In genomic region chr2:199590323-199590915, GRCh38 we compare ENCODE assay signal across 19 cellular contexts.
DNase-seq lines count a peak whose midpoint lies in the region; ATAC-seq and TF ChIP-seq lines count a peak whose summit lies in the region.
"Had no signal": no experiment of that assay in that cellular context is flagged by ENCODE, and none has a peak within 500 bp of the region (broad histone marks: within the 10 kb centered on the region; RNA-seq: fewer than 3 reads in every experiment).

No MANE protein-coding gene starts in this region.

- H3K4me3 Mint-ChIP-seq in brain = peak overlapping the region in 4 of 5 experiments; percentile 1 to 56 (median 28)
- H3K4me3 Mint-ChIP-seq in neural progenitor cell = no peak overlapping the region
- H3K4me3 Mint-ChIP-seq: CD8-positive, alpha-beta T cell had no signal

- no peaks in the 10 kb centered on the region for H4K20me1 ChIP-seq in neural progenitor cell (ENCODE audit: low read depth)
- H4K20me1 ChIP-seq: BLaER1 had no signal

- no peak overlapping the region for H3K9ac ChIP-seq in neural progenitor cell
- H3K9ac ChIP-seq: BLaER1 had no signal

- no peak overlapping the region for H3K4me2 ChIP-seq in neural progenitor cell
- H3K4me2 ChIP-seq: BLaER1, PC-9 had no signal

- H3K36me3 ChIP-seq in neural progenitor cell = no peaks in the 10 kb centered on the region
- H3K36me3 ChIP-seq: BLaER1 had no signal

- H3K4me1 ChIP-seq in neural progenitor cell = peaks cover 19% of the 10 kb centered on the region
- H3K4me1 ChIP-seq: BLaER1 had no signal

- no peaks in the 10 kb centered on the region for H3F3A ChIP-seq in neural progenitor cell (ENCODE audit: low read depth)

- peaks cover 37% of the 10 kb centered on the region for H3K4me1 Mint-ChIP-seq in brain
- peaks cover 32% of the 10 kb centered on the region for H3K4me1 Mint-ChIP-seq in neural progenitor cell

- no peaks in the 10 kb centered on the region for H3K36me3 Mint-ChIP-seq in brain
- no peaks in the 10 kb centered on the region for H3K36me3 Mint-ChIP-seq in neural progenitor cell
- H3K36me3 Mint-ChIP-seq: CD8-positive, alpha-beta T cell had no signal

- TF ChIP-seq CTCF in brain (conservative IDR thresholded peaks at IDR 0.05) (no peak), neural progenitor cell (IDR thresholded peaks at IDR 0.05) (no peak)

- H3K79me2 ChIP-seq in neural progenitor cell (ENCODE audit: low read depth) = no peaks in the 10 kb centered on the region

- H3K27me3 Mint-ChIP-seq in brain (no peaks in the 10 kb centered on the region), neural progenitor cell (ENCODE audit: insufficient read depth, low read depth) (peaks cover 5% of the 10 kb centered on the region)

- no peak overlapping the region for H3K27ac ChIP-seq in neural progenitor cell
- H3K27ac ChIP-seq: BLaER1, PC-9, RWPE1 had no signal

- intact Hi-C loops in left ventricle myocardium superior (cut with micrococcal nuclease) = no loop called here

- H3K4me3 ChIP-seq in neural progenitor cell = no peak overlapping the region
- H3K4me3 ChIP-seq: BLaER1, PC-9 had no signal

- ATAC-seq in left ventricle myocardium superior = no peak
- ATAC-seq: CD8-positive, alpha-beta T cell had no signal

- H3K27ac Mint-ChIP-seq in brain (peak overlapping the region in 4 of 5 experiments; percentile 31 to 49 (median 38)), neural progenitor cell (peak overlapping the region; percentile 23)
- H3K27ac Mint-ChIP-seq: CD8-positive, alpha-beta T cell had no signal

- no peaks in the 10 kb centered on the region for H3K27me3 ChIP-seq in neural progenitor cell
- H3K27me3 ChIP-seq: BLaER1 had no signal

- peak; percentile 11 for DNase-seq in DMS79 (lab: John Stamatoyannopoulos, UW)
- DNase-seq in NCI-H2107 treated with DMSO at 0.1 percent for 48 hours (lab: John Stamatoyannopoulos, UW; ENCODE audit: unreplicated experiment) = peak; percentile 69
- DNase-seq in neural progenitor cell (ENCODE audit: low spot score) = no peak
- DNase-seq in NOMO-1 treated with dmso at 0.1 percent for 144 hours (lab: John Stamatoyannopoulos, UW; ENCODE audit: unreplicated experiment) = no peak
- DNase-seq in C1 segment of cervical spinal cord (lab: John Stamatoyannopoulos, UW) = no peak
- no peak for DNase-seq in left ventricle myocardium superior
- DNase-seq: CD8-positive, alpha-beta T cell; DND-41; KG1; MV-4-11; NCI-H1436; NCI-H2081; NCI-H345; NCI-H524 treated with DMSO at 0.1 percent for 48 hours; PC-9; SIG-M5 had no signal

- no peaks in the 10 kb centered on the region for H3K9me3 Mint-ChIP-seq in brain
- H3K9me3 Mint-ChIP-seq in neural progenitor cell = no peaks in the 10 kb centered on the region
- H3K9me3 Mint-ChIP-seq: CD8-positive, alpha-beta T cell had no signal

- peak overlapping the region; percentile 46 for H2AFZ ChIP-seq in neural progenitor cell (replicated peaks)
- H2AFZ ChIP-seq: PC-9 had no signal

- no peaks in the 10 kb centered on the region for H3K9me3 ChIP-seq in neural progenitor cell (ENCODE audit: low read depth)
- H3K9me3 ChIP-seq: BLaER1 had no signal

Comparison
In these comparisons a context has a peak if more than half of its experiments do, and no peak if none do; other contexts are left out.
1. DNase-seq: peak in DMS79 (single experiment) and NCI-H2107 treated with DMSO at 0.1 percent for 48 hours (single experiment); none in neural progenitor cell (single experiment), NOMO-1 treated with dmso at 0.1 percent for 144 hours (single experiment), C1 segment of cervical spinal cord (0 of 14) and left ventricle myocardium superior (single experiment).